1 cellular context compared by ENCODE assay signal in the genomic region with DNA sequence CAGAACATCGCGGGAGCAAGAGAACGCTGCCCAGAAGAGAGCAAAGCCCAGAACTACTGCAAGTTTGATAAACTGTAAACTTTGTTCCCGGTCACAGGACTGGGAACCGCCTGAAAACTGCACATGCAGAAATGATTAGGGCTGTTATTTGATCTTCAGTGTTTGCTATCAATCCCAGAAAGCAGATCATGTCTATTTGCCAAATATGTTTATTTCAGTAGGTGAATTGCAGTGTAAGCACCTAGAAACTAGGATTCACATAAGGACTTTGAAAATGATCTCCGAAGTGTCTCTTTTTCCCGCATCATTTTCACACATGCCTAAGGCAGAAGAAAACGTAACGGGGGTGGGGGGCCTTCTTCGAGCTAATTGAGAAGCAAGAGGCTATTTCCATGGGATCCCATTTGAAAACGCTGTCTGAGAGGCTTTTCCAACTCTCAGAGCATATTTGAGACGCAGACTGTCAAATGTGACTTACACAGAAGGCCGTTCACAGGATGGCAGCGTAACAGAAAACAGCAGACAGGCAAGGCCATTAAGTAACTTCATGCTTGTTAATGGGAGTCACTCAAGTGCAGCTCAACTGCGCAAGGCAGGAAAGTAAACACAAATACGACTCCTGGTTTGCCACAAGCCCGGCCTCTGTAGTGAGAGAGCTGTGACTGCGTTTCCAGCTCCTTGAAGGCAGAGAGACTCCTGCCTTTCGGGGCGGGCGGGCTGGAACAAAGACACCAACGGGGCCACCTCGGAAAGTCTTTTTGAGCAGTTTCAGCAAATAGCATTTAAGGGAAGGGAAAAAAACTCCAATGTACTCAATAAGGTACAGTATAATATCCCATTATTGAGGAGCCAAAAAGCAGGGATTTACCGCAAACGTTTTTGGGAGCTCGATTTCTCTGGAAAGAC.
TF ChIP-seq lines count a peak whose summit lies in the region.

No MANE protein-coding gene starts in this region.

TF ChIP-seq in HepG2, 621 proteins besides CTCF, POLR2A, EP300 and RAD21 (continued from another document):
- TF ChIP-seq ZHX2 (IDR thresholded peaks at IDR 0.05; ENCODE audit: low read depth) (peak; percentile 81), ZHX2 (CRISPR knock-in tag; IDR thresholded peaks at IDR 0.05; ENCODE audit: borderline replicate concordance) (no peak), MYC (CRISPR knock-in tag; IDR thresholded peaks at IDR 0.05; ENCODE audit: borderline replicate concordance) (no peak; the same call in 1 of the 2 replicates), ZNF780A (CRISPR knock-in tag; IDR thresholded peaks at IDR 0.05) (no peak), SAFB2 (CRISPR knock-in tag; IDR thresholded peaks at IDR 0.05; ENCODE audit: borderline replicate concordance, low read depth) (no peak; the same call in 1 of the 2 replicates), MEIS1 (CRISPR knock-in tag; IDR thresholded peaks at IDR 0.05; ENCODE audit: borderline replicate concordance) (no peak; the same call in 1 of the 2 replicates), ZMYM2 (CRISPR knock-in tag; IDR thresholded peaks at IDR 0.05) (peak; percentile 47; the same call in 1 of the 2 replicates), TCF7L2 (IDR thresholded peaks at IDR 0.05; ENCODE audit: low read depth, low read length) (no peak), ESRRA (CRISPR knock-in tag; IDR thresholded peaks at IDR 0.05; ENCODE audit: low read depth) (no peak), MIXL1 (CRISPR knock-in tag; IDR thresholded peaks at IDR 0.05) (peak; percentile 89), ZBTB37 (CRISPR knock-in tag; IDR thresholded peaks at IDR 0.05) (peak; percentile 48; the same call in 1 of the 2 replicates), ATM (IDR thresholded peaks at IDR 0.05; ENCODE audit: borderline replicate concordance) (no peak), ETV5 (CRISPR knock-in tag; IDR thresholded peaks at IDR 0.05; ENCODE audit: borderline replicate concordance) (peak; percentile 59; the same call in 1 of the 2 replicates), ZNF451 (CRISPR knock-in tag; IDR thresholded peaks at IDR 0.05) (no peak), ZNF598 (CRISPR knock-in tag; IDR thresholded peaks at IDR 0.05; ENCODE audit: borderline replicate concordance) (peak; percentile 85; the same call in 1 of the 2 replicates), GZF1 (CRISPR knock-in tag; IDR thresholded peaks at IDR 0.05) (peak; percentile 79; the same call in 1 of the 2 replicates), HDAC6 (IDR thresholded peaks at IDR 0.05; ENCODE audit: low read depth, low read length) (no peak), DMAP1 (CRISPR knock-in tag; IDR thresholded peaks at IDR 0.05) (peak; percentile 85), PAX8 (CRISPR knock-in tag; IDR thresholded peaks at IDR 0.05; ENCODE audit: borderline replicate concordance) (no peak), PAF1 (CRISPR knock-in tag; IDR thresholded peaks at IDR 0.05) (peak; percentile 53; the same call in 1 of the 2 replicates), ZNF484 (CRISPR knock-in tag; IDR thresholded peaks at IDR 0.05; ENCODE audit: borderline replicate concordance, low read depth) (no peak), SP5 (CRISPR knock-in tag; IDR thresholded peaks at IDR 0.05; ENCODE audit: borderline replicate concordance, low read depth) (no peak; the same call in 1 of the 2 replicates), NFIB (CRISPR knock-in tag; IDR thresholded peaks at IDR 0.05; ENCODE audit: borderline replicate concordance) (no peak), MAFK (conservative IDR thresholded peaks at IDR 0.05 in 1 of 2, IDR thresholded peaks at IDR 0.05 in 1 of 2; ENCODE audit: low read length in 2 of 2) (peak in 1 of 2 experiments; percentile 28; a peak in 1 of 4 replicates)
- TF ChIP-seq, protein P1, sequence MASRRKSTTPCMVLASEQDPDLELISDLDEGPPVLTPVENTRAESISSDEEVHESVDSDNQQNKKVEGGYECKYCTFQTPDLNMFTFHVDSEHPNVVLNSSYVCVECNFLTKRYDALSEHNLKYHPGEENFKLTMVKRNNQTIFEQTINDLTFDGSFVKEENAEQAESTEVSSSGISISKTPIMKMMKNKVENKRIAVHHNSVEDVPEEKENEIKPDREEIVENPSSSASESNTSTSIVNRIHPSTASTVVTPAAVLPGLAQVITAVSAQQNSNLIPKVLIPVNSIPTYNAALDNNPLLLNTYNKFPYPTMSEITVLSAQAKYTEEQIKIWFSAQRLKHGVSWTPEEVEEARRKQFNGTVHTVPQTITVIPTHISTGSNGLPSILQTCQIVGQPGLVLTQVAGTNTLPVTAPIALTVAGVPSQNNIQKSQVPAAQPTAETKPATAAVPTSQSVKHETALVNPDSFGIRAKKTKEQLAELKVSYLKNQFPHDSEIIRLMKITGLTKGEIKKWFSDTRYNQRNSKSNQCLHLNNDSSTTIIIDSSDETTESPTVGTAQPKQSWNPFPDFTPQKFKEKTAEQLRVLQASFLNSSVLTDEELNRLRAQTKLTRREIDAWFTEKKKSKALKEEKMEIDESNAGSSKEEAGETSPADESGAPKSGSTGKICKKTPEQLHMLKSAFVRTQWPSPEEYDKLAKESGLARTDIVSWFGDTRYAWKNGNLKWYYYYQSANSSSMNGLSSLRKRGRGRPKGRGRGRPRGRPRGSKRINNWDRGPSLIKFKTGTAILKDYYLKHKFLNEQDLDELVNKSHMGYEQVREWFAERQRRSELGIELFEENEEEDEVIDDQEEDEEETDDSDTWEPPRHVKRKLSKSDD (CRISPR knock-in tag; IDR thresholded peaks at IDR 0.05; ENCODE audit: low read depth): peak; percentile 49; the same call in 1 of the 2 replicates
- TF ChIP-seq, protein P2, sequence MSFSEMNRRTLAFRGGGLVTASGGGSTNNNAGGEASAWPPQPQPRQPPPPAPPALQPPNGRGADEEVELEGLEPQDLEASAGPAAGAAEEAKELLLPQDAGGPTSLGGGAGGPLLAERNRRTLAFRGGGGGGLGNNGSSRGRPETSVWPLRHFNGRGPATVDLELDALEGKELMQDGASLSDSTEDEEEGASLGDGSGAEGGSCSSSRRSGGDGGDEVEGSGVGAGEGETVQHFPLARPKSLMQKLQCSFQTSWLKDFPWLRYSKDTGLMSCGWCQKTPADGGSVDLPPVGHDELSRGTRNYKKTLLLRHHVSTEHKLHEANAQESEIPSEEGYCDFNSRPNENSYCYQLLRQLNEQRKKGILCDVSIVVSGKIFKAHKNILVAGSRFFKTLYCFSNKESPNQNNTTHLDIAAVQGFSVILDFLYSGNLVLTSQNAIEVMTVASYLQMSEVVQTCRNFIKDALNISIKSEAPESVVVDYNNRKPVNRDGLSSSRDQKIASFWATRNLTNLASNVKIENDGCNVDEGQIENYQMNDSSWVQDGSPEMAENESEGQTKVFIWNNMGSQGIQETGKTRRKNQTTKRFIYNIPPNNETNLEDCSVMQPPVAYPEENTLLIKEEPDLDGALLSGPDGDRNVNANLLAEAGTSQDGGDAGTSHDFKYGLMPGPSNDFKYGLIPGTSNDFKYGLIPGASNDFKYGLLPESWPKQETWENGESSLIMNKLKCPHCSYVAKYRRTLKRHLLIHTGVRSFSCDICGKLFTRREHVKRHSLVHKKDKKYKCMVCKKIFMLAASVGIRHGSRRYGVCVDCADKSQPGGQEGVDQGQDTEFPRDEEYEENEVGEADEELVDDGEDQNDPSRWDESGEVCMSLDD (CRISPR knock-in tag; IDR thresholded peaks at IDR 0.05; ENCODE audit: borderline replicate concordance): no peak
